Comparison of ENCODE assay signal across 11 cellular contexts in the genomic region with DNA sequence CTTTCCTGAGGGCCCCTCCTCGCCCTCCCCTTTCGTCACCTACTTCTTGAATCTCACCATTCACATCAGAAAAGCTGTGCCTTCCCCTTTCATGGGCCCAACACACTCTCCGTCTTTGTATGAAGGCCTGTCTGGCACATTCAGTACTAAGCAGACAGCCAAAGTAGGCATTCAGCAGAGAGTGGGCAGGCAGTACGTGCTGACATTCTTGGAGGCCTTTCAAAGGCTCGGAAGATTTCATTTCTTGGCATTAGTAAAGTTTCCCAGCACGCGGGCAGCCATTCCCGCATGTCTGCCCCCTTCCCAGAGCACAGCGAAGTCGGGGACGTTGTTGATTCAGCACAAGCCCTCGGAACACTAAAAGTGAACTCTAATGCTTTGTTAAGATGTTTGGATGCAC. TPM values are rescaled to one million over a fixed set of nuclear protein-coding genes. Genes with fewer than 3 reads are reported as not detected.
DNase-seq lines count a peak whose midpoint lies in the region; ATAC-seq and TF ChIP-seq lines count a peak whose summit lies in the region.
"Had no signal": no experiment of that assay in that cellular context is flagged by ENCODE, and none has a peak within 500 bp of the region (broad histone marks: within the 10 kb centered on the region; RNA-seq: fewer than 3 reads in every experiment).

No MANE protein-coding gene starts in this region.

- H3K4me3 Mint-ChIP-seq in effector memory CD8-positive, alpha-beta T cell = no peak overlapping the region
- H3K4me3 Mint-ChIP-seq: activated CD4-positive, alpha-beta T cell treated with anti-CD3 and anti-CD28 coated beads for 36 hours; activated T-cell treated with anti-CD3 and anti-CD28 coated beads, Interleukin-2, amount 50 U/mL, for 4 hours had no signal

- H3K9me3 Mint-ChIP-seq in effector memory CD8-positive, alpha-beta T cell = no peaks in the 10 kb centered on the region
- H3K9me3 Mint-ChIP-seq: activated T-cell treated with anti-CD3 and anti-CD28 coated beads, Interleukin-2, amount 50 U/mL, for 4 hours had no signal

- H3K36me3 ChIP-seq in stomach smooth muscle (ENCODE audit: control insufficient read depth in 2 of 2, insufficient read depth in 2 of 2, low read length in 2 of 2) (no peaks in the 10 kb centered on the region), mucosa of descending colon (ENCODE audit: low read depth) (no peaks in the 10 kb centered on the region)

- peak overlapping the region; percentile 23 to 42 for H3K9ac ChIP-seq in stomach smooth muscle (ENCODE audit: low read length in 2 of 2)

- peak overlapping the region; percentile 83 for H3K27ac ChIP-seq in stomach smooth muscle (ENCODE audit: low read length)

- H3K4me3 ChIP-seq in stomach smooth muscle (ENCODE audit: low read length in 2 of 2) (peak overlapping the region in 1 of 2 donors; percentile 40), mucosa of descending colon (no peak overlapping the region)

- peaks cover 32% of the 10 kb centered on the region for H3K36me3 Mint-ChIP-seq in effector memory CD8-positive, alpha-beta T cell (ENCODE audit: insufficient read depth)

- H3K9me3 ChIP-seq in stomach smooth muscle (ENCODE audit: control insufficient read depth in 2 of 2, low read length in 2 of 2) = no peaks in the 10 kb centered on the region
- H3K9me3 ChIP-seq in mucosa of descending colon = no peaks in the 10 kb centered on the region

- peaks cover 43 to 67% of the 10 kb centered on the region in 2 donors for H3K4me1 Mint-ChIP-seq in effector memory CD8-positive, alpha-beta T cell (ENCODE audit: low read depth in 2 of 2)

- H3K4me1 ChIP-seq in stomach smooth muscle (ENCODE audit: control insufficient read depth, insufficient read depth, low read length) = peaks cover 39% of the 10 kb centered on the region
- peaks cover 48% of the 10 kb centered on the region for H3K4me1 ChIP-seq in mucosa of descending colon (ENCODE audit: low read depth)

- TF ChIP-seq CTCF in mucosa of descending colon (IDR thresholded peaks at IDR 0.05) = no peak

- intact Hi-C loops in mucosa of descending colon (cut with DNase I, micrococcal nuclease) = no loop called here

- peak; percentile 32 for DNase-seq in NCI-H446 treated with DMSO at 0.1 percent for 48 hours (lab: John Stamatoyannopoulos, UW)
- DNase-seq in effector memory CD8-positive, alpha-beta T cell = no peak
- DNase-seq in midbrain (lab: John Stamatoyannopoulos, UW) = peak; percentile 20
- DNase-seq in mucosa of descending colon = no peak
- DNase-seq in stimulated activated CD4-positive, alpha-beta T cell treated with anti-CD3 and anti-CD28 coated beads, Interleukin-4, amount 100 ng/mL, for 1 hour = no peak
- DNase-seq in COR-L47 (lab: John Stamatoyannopoulos, UW) = no peak
- DNase-seq: activated CD4-positive, alpha-beta T cell treated with anti-CD3 and anti-CD28 coated beads for 36 hours; activated T-cell treated with anti-CD3 and anti-CD28 coated beads, Interleukin-2, amount 50 U/mL, for 4 hours; NCI-H1694 treated with DMSO at 0.1 percent for 48 hours had no signal

- H3K27ac Mint-ChIP-seq in effector memory CD8-positive, alpha-beta T cell = peak overlapping the region; percentile 8 to 61
- H3K27ac Mint-ChIP-seq: activated CD4-positive, alpha-beta T cell treated with anti-CD3 and anti-CD28 coated beads for 36 hours had no signal

- no peaks in the 10 kb centered on the region for H3K27me3 Mint-ChIP-seq in effector memory CD8-positive, alpha-beta T cell
- H3K27me3 Mint-ChIP-seq: activated CD4-positive, alpha-beta T cell treated with anti-CD3 and anti-CD28 coated beads for 36 hours had no signal

- H3K27me3 ChIP-seq in stomach smooth muscle (ENCODE audit: control insufficient read depth in 1 of 2, insufficient read depth in 2 of 2, low read length in 2 of 2) = no peaks in the 10 kb centered on the region

- no peak for ATAC-seq in effector memory CD8-positive, alpha-beta T cell (replicated peaks)
- ATAC-seq in mucosa of descending colon = no peak
- no peak for ATAC-seq in GM21390 (IDR thresholded peaks at IDR 0.05; ENCODE audit: unreplicated experiment)
- ATAC-seq: activated CD4-positive, alpha-beta T cell treated with anti-CD3 and anti-CD28 coated beads for 36 hours; activated T-cell treated with anti-CD3 and anti-CD28 coated beads, Interleukin-2, amount 50 U/mL, for 4 hours had no signal

RNA-seq across cellular contexts. Expression of gene NEDD9, which starts 18.0 kb away (rescaled TPM):
- 10 to 100 TPM; 41.4 to 66.6 (median 62.1) TPM for total RNA-seq in mucosa of descending colon

Comparison
In these comparisons a context has a peak if more than half of its experiments do, and no peak if none do; other contexts are left out.
1. DNase-seq: peak in NCI-H446 treated with DMSO at 0.1 percent for 48 hours (single experiment) and midbrain (single experiment); none in effector memory CD8-positive, alpha-beta T cell (0 of 3), mucosa of descending colon (0 of 3), stimulated activated CD4-positive, alpha-beta T cell treated with anti-CD3 and anti-CD28 coated beads, Interleukin-4, amount 100 ng/mL, for 1 hour (single experiment) and COR-L47 (single experiment).